ENCODE assay signal across 24 cellular contexts in genomic region chr17:81129711-81130367, GRCh38. TPM values are rescaled to one million over a fixed set of nuclear protein-coding genes. Genes with fewer than 3 reads are reported as not detected.
DNase-seq lines count a peak whose midpoint lies in the region; ATAC-seq and TF ChIP-seq lines count a peak whose summit lies in the region.
"Had no signal": no experiment of that assay in that cellular context is flagged by ENCODE, and none has a peak within 500 bp of the region (broad histone marks: within the 10 kb centered on the region; RNA-seq: fewer than 3 reads in every experiment).

No MANE protein-coding gene starts in this region.

- H3K4me3 ChIP-seq in HEK293 (ENCODE audit: low read depth, low read length) = no peak overlapping the region
- peak overlapping the region; percentile 54 for H3K4me3 ChIP-seq in lower lobe of right lung
- H3K4me3 ChIP-seq in upper lobe of left lung = peak overlapping the region in 2 of 4 donors; percentile 49 to 56
- H3K4me3 ChIP-seq: GM23248, K562 had no signal

- no peak for DNase-seq in lower lobe of right lung
- DNase-seq in upper lobe of left lung = peak; percentile 51 to 67
- no peak for DNase-seq in HEK293T (ENCODE audit: extremely low spot score)
- no peak for DNase-seq in activated CD4-positive, alpha-beta memory T cell treated with anti-CD3 and anti-CD28 coated beads for 36 hours
- DNase-seq in A172 (ENCODE audit: low spot score) = no peak
- no peak for DNase-seq in posterior vena cava (ENCODE audit: low spot score)
- DNase-seq: ACHN; CD4-positive, CD25-positive, alpha-beta regulatory T cell; COR-L47; DMS153; GDM1; GM23248; NCI-H1105; NCI-H2081; NCI-H510A; NCI-H748 treated with DMSO at 0.1 percent for 48 hours; OCI-M1; RPMI8226; SHP77 treated with DMSO at 0.1 percent for 48 hours; SK-N-SH had no signal

- no peak overlapping the region for H3K27ac ChIP-seq in HEK293 (ENCODE audit: extremely low read depth, low read depth, low read length)
- H3K27ac ChIP-seq in cingulate gyrus (ENCODE audit: low read depth, low read length) = peak overlapping the region; percentile 100
- H3K27ac ChIP-seq in lower lobe of right lung = no peak overlapping the region
- peak overlapping the region in 3 of 4 donors; percentile 76 to 82 (median 82) for H3K27ac ChIP-seq in upper lobe of left lung
- H3K27ac ChIP-seq: GM23248 had no signal

- POLR2A ChIA-PET in HEK293 (lab: Yijun Ruan, JAX) (no interaction called here), HEK293T (lab: Yijun Ruan, JAX) (interaction anchor here (0.9 kb wide), 1 partner anchor 109 kb away, joined by 3 read pairs; the partner anchor contains the start of genes NDUFAF8 and TEPSIN)
- POLR2A ChIA-PET in activated CD4-positive, alpha-beta memory T cell treated with anti-CD3 and anti-CD28 coated beads for 36 hours (lab: Charles Lee) = no interaction called here

- H3K4me1 Mint-ChIP-seq in activated CD4-positive, alpha-beta memory T cell treated with anti-CD3 and anti-CD28 coated beads for 36 hours (ENCODE audit: low read depth) = no peaks in the 10 kb centered on the region
- H3K4me1 Mint-ChIP-seq: CD4-positive, CD25-positive, alpha-beta regulatory T cell had no signal

- H3K9me3 ChIP-seq in HEK293 (ENCODE audit: control insufficient read depth, insufficient read depth, low read depth, low read length) (no peaks in the 10 kb centered on the region), lower lobe of right lung (no peaks in the 10 kb centered on the region), upper lobe of left lung (no peaks in the 10 kb centered on the region)
- H3K9me3 ChIP-seq: SK-N-SH had no signal

- ATAC-seq in lower lobe of right lung (peak in 1 of 2 donors; percentile 8), upper lobe of left lung (ENCODE audit: low FRiP score in 2 of 2) (no peak)

- no peaks in the 10 kb centered on the region for H3K9me3 Mint-ChIP-seq in activated CD4-positive, alpha-beta memory T cell treated with anti-CD3 and anti-CD28 coated beads for 36 hours
- H3K9me3 Mint-ChIP-seq: CD4-positive, CD25-positive, alpha-beta regulatory T cell had no signal

- H3K4me1 ChIP-seq in HEK293 (ENCODE audit: control insufficient read depth, insufficient read depth, low read length) (no peaks in the 10 kb centered on the region), lower lobe of right lung (peaks cover 10% of the 10 kb centered on the region), upper lobe of left lung (peaks cover 0 to 26% (median 12%) of the 10 kb centered on the region in 4 donors)

- 71 to 84% methylated on average over 7 to 12 of the region's 14 CpGs for WGBS in upper lobe of left lung, 2 donors

- TF ChIP-seq POLR2A in upper lobe of left lung (IDR thresholded peaks at IDR 0.05) = no peak

- no peaks in the 10 kb centered on the region for H3K27me3 Mint-ChIP-seq in activated CD4-positive, alpha-beta memory T cell treated with anti-CD3 and anti-CD28 coated beads for 36 hours
- H3K27me3 Mint-ChIP-seq: CD4-positive, CD25-positive, alpha-beta regulatory T cell had no signal

- H3K27me3 ChIP-seq in lower lobe of right lung (ENCODE audit: low read depth) (no peaks in the 10 kb centered on the region), upper lobe of left lung (no peaks in the 10 kb centered on the region)

- TF ChIP-seq CTCF in HEK293 (tag by site-specific recombination; IDR thresholded peaks at IDR 0.05) = no peak
- no peak for TF ChIP-seq CTCF in lower lobe of right lung (IDR thresholded peaks at IDR 0.05)
- TF ChIP-seq CTCF in upper lobe of left lung (IDR thresholded peaks at IDR 0.05) = no peak

- CTCF ChIA-PET in HEK293 (lab: Yijun Ruan, JAX) (interaction anchor here (0.5 to 1.6 kb wide), 6 partner anchors 12 to 400 kb away, joined by 3 to 6 read pairs (median 4); no protein-coding TSS in a partner anchor), HEK293T (lab: Yijun Ruan, JAX) (no interaction called here)
- CTCF ChIA-PET in activated CD4-positive, alpha-beta memory T cell treated with anti-CD3 and anti-CD28 coated beads for 36 hours (lab: Charles Lee) = interaction anchor here (0.7 kb wide), 1 partner anchor 300 kb away, joined by 3 read pairs; no protein-coding TSS in a partner anchor

- H3K27ac Mint-ChIP-seq in activated CD4-positive, alpha-beta memory T cell treated with anti-CD3 and anti-CD28 coated beads for 36 hours = no peak overlapping the region
- H3K27ac Mint-ChIP-seq: CD4-positive, CD25-positive, alpha-beta regulatory T cell had no signal

- H3K36me3 Mint-ChIP-seq in activated CD4-positive, alpha-beta memory T cell treated with anti-CD3 and anti-CD28 coated beads for 36 hours = no peaks in the 10 kb centered on the region
- H3K36me3 Mint-ChIP-seq: CD4-positive, CD25-positive, alpha-beta regulatory T cell had no signal

- no peak overlapping the region for H3K4me3 Mint-ChIP-seq in activated CD4-positive, alpha-beta memory T cell treated with anti-CD3 and anti-CD28 coated beads for 36 hours
- H3K4me3 Mint-ChIP-seq: CD4-positive, CD25-positive, alpha-beta regulatory T cell had no signal

- H3K36me3 ChIP-seq in HEK293 (ENCODE audit: control insufficient read depth in 2 of 2, insufficient read depth in 1 of 2, low read length in 2 of 2) (no peaks in the 10 kb centered on the region), lower lobe of right lung (peaks cover 7% of the 10 kb centered on the region), upper lobe of left lung (peaks cover 0 to 31% (median 3%) of the 10 kb centered on the region in 4 donors)

- TF ChIP-seq EP300 in upper lobe of left lung (IDR thresholded peaks at IDR 0.05) = no peak

- intact Hi-C loops in lower lobe of right lung (cut with DNase I) (no loop called here), posterior vena cava (cut with DNase I) (no loop called here)
- intact Hi-C loops in activated CD4-positive, alpha-beta memory T cell treated with anti-CD3 and anti-CD28 coated beads for 36 hours (cut with micrococcal nuclease) = no loop called here

TF ChIP-seq in HEK293, 187 proteins besides CTCF, POLR2A, EP300 and RAD21 (continues in another document):
- TF ChIP-seq FEZF1 (tag by site-specific recombination; IDR thresholded peaks at IDR 0.05) (no peak), PRDM6 (tag by site-specific recombination; IDR thresholded peaks at IDR 0.05) (no peak), SP2 (tag by site-specific recombination; IDR thresholded peaks at IDR 0.05) (no peak), ZSCAN30 (tag by site-specific recombination; IDR thresholded peaks at IDR 0.05) (no peak), EGR2 (tag by site-specific recombination; IDR thresholded peaks at IDR 0.05; ENCODE audit: low read depth) (peak; percentile 82)

TF ChIP-seq in HEK293T, 16 proteins besides CTCF, POLR2A, EP300 and RAD21:
- TF ChIP-seq ARNT (IDR thresholded peaks at IDR 0.05) = no peak
- no peak for TF ChIP-seq BHLHE40 (IDR thresholded peaks at IDR 0.05; ENCODE audit: borderline replicate concordance)

RNA-seq across cellular contexts. Expression of gene PVALEF, which starts 35.5 kb away (rescaled TPM):
- total RNA-seq in lower lobe of right lung = not detected
- total RNA-seq in upper lobe of left lung = not detected
- not detected for total RNA-seq in activated CD4-positive, alpha-beta memory T cell treated with anti-CD3 and anti-CD28 coated beads for 36 hours
- total RNA-seq in A172 (2014; rRNA removed; shearing (Covaris generic)) = not detected in 2 replicates
- not detected for total RNA-seq in posterior vena cava
- total RNA-seq: CD4-positive, CD25-positive, alpha-beta regulatory T cell; Daoy; GM23248; K562 had no signal

RNA-seq across cellular contexts. Expression of gene AATK, which starts 36.2 kb away (rescaled TPM):
- total RNA-seq in lower lobe of right lung = 64.0 TPM
- 100 to 1,000 TPM in 3 of 6 donors, 10 to 100 TPM in 3; 39.2 to 144 (median 92.2) TPM for total RNA-seq in upper lobe of left lung
- total RNA-seq in activated CD4-positive, alpha-beta memory T cell treated with anti-CD3 and anti-CD28 coated beads for 36 hours = 1 to 10 TPM in 1 of 2 experiments, under 1 TPM in 1; 0.78 to 1.0 TPM
- total RNA-seq in A172 (2014; rRNA removed; shearing (Covaris generic)) = 0.28 and 0.41 TPM in 2 replicates
- total RNA-seq in posterior vena cava = 1 to 10 TPM; 3.3 to 4.6 TPM
- total RNA-seq: CD4-positive, CD25-positive, alpha-beta regulatory T cell had no signal

Comparison
In these comparisons a context has a peak if more than half of its experiments do, and no peak if none do; other contexts are left out.
1. H3K27ac ChIP-seq: peak in cingulate gyrus (single experiment) and upper lobe of left lung (3 of 4); none in HEK293 (single experiment) and lower lobe of right lung (single experiment).
2. DNase-seq: peak in upper lobe of left lung (2 of 2); none in lower lobe of right lung (single experiment), HEK293T (single experiment), activated CD4-positive, alpha-beta memory T cell treated with anti-CD3 and anti-CD28 coated beads for 36 hours (single experiment), A172 (single experiment) and posterior vena cava (single experiment).
3. RNA of gene AATK, which starts 36.2 kb away (total RNA-seq): 39.2 to 144 TPM in upper lobe of left lung and 64.0 TPM in lower lobe of right lung (single experiment); 3.3 to 4.6 TPM in posterior vena cava, 0.78 to 1.0 TPM in activated CD4-positive, alpha-beta memory T cell treated with anti-CD3 and anti-CD28 coated beads for 36 hours and 0.28 to 0.41 TPM in A172; every median in the first group is over 4 times any median in the second.